ENCODE assay signal across 16 cellular contexts in the genomic region with DNA sequence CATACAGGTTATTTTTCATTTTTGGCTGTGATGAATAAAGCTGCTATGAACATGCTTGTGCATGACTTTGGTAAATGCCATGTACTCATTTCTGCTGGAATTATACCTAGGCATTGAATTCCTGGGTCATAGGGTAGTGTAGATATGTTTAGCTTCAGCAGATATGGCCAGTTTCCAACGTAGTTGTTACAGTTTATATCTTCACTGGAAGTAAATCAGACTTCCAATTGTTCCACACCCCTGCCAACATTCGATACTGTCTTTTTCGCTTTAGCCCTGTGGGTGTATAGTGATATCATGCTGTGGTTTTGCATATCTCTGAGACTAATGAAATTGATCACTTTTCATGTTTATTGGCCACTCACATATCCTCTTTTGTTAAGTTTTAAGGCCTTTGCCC.
"Had no signal": no experiment of that assay in that cellular context is flagged by ENCODE, and none has a peak within 500 bp of the region (broad histone marks: within the 10 kb centered on the region; RNA-seq: fewer than 3 reads in every experiment).

No MANE protein-coding gene starts in this region.

- H3K4me3 ChIP-seq: body of pancreas, gastrocnemius medialis, heart right ventricle, lower lobe of right lung had no signal

- H3K27me3 ChIP-seq: body of pancreas, gastrocnemius medialis, heart right ventricle had no signal

- H3K27ac Mint-ChIP-seq: activated naive CD4-positive, alpha-beta T cell treated with anti-CD3 and anti-CD28 coated beads, Interleukin-2, amount 50 U/mL, for 24 hours; activated T-helper 2 cell treated with anti-CD3 and anti-CD28 coated beads, Interferon-gamma antibody, Interleukin-2, Interleukin-4, amounts not matched to agents 10 μg/mL and 5 μg/mL and 100 μg/mL, durations not matched to agents 14 hours and 24 hours and 36 hours; naive B cell; stimulated activated naive CD8-positive, alpha-beta T cell treated with anti-CD3 and anti-CD28 coated beads, Interleukin-15, amount 100 ng/mL, for 72 hours; T-helper 1 cell treated with Interleukin-12 subunit alpha and Interleukin-12 subunit beta and Interleukin-4 antibody, amounts not matched to agents 30 μg/mL and 1 μg/mL, for 36 hours had no signal

- H3K9me3 ChIP-seq: body of pancreas, gastrocnemius medialis, heart right ventricle, lower lobe of right lung had no signal

- H3K4me1 ChIP-seq: parathyroid adenoma had no signal

- H3K36me3 Mint-ChIP-seq: activated naive CD4-positive, alpha-beta T cell treated with anti-CD3 and anti-CD28 coated beads, Interleukin-2, amount 50 U/mL, for 24 hours; naive B cell had no signal

- H3K27ac ChIP-seq: body of pancreas, gastrocnemius medialis, lower lobe of right lung, parathyroid adenoma had no signal

- H3K36me3 ChIP-seq: gastrocnemius medialis, heart right ventricle, lower lobe of right lung had no signal

- ATAC-seq: body of pancreas; gastrocnemius medialis; heart right ventricle; lower lobe of right lung; stimulated activated naive CD8-positive, alpha-beta T cell treated with anti-CD3 and anti-CD28 coated beads, Interleukin-15, amount 100 ng/mL, for 72 hours had no signal

- H3K9me3 Mint-ChIP-seq: activated naive CD4-positive, alpha-beta T cell treated with anti-CD3 and anti-CD28 coated beads, Interleukin-2, amount 50 U/mL, for 24 hours; activated T-helper 2 cell treated with anti-CD3 and anti-CD28 coated beads, Interferon-gamma antibody, Interleukin-2, Interleukin-4, amounts not matched to agents 10 μg/mL and 5 μg/mL and 100 μg/mL, durations not matched to agents 14 hours and 24 hours and 36 hours; naive B cell; stimulated activated naive CD8-positive, alpha-beta T cell treated with anti-CD3 and anti-CD28 coated beads, Interleukin-15, amount 100 ng/mL, for 72 hours; T-helper 1 cell treated with Interleukin-12 subunit alpha and Interleukin-12 subunit beta and Interleukin-4 antibody, amounts not matched to agents 30 μg/mL and 1 μg/mL, for 36 hours had no signal

- H3K4me3 Mint-ChIP-seq: activated naive CD4-positive, alpha-beta T cell treated with anti-CD3 and anti-CD28 coated beads, Interleukin-2, amount 50 U/mL, for 24 hours; naive B cell; stimulated activated naive CD8-positive, alpha-beta T cell treated with anti-CD3 and anti-CD28 coated beads, Interleukin-15, amount 100 ng/mL, for 72 hours; T-helper 1 cell treated with Interleukin-12 subunit alpha and Interleukin-12 subunit beta and Interleukin-4 antibody, amounts not matched to agents 30 μg/mL and 1 μg/mL, for 36 hours had no signal

- DNase-seq: activated CD4-positive, alpha-beta T cell treated with anti-CD3 and anti-CD28 coated beads, Interleukin-2, amount 50 U/mL, for 1 hour; activated T-cell treated with anti-CD3 and anti-CD28 coated beads for 4 hours; amniotic stem cell; body of pancreas; dermis blood vessel endothelial cell; gastrocnemius medialis; heart right ventricle; lower lobe of right lung; naive B cell; stimulated activated CD4-positive, alpha-beta T cell treated with anti-CD3 and anti-CD28 coated beads, Interleukin-15, amount 100 ng/mL, for 24 hours; stimulated activated CD4-positive, alpha-beta T cell treated with anti-CD3 and anti-CD28 coated beads, Interleukin-4, amount 100 ng/mL, for 4 hours; stimulated activated naive CD8-positive, alpha-beta T cell treated with anti-CD3 and anti-CD28 coated beads, Interleukin-15, amount 100 ng/mL, for 72 hours had no signal
